ENCODE assay signal across 8 cellular contexts in the genomic region with DNA sequence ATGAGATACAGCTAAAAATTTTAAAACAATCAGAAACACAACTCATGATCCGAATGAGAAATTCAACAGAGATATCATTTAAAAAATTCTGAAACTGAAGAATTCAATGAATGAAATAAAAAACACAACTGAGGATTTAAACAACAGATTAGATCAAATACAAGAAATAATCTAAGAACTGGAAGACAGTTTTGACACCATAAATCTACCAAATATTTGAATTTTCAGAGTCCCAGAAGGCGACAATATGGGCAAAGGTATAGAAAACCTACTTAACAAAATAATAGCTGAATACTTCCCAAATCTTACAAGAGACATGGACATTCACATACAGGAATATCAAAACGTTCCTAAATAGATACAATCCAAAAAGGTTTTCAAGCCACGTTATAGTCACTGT.
"Had no signal": no experiment of that assay in that cellular context is flagged by ENCODE, and none has a peak within 500 bp of the region (broad histone marks: within the 10 kb centered on the region; RNA-seq: fewer than 3 reads in every experiment).

No MANE protein-coding gene starts in this region.

- H3K4me2 ChIP-seq: GM23338 had no signal

- H2AFZ ChIP-seq: GM23338 had no signal

- H3K27me3 Mint-ChIP-seq: IgD-negative memory B cell had no signal

- H3K4me3 Mint-ChIP-seq: GM23338, H9 had no signal

- H3K27ac Mint-ChIP-seq: GM23338, H9, IgD-negative memory B cell had no signal

- FAIRE-seq: H1, H54, HTR-8/SVneo had no signal

- H3K4me3 ChIP-seq: GM23338 had no signal

- DNase-seq: H9, HCEC 1CT, KBM-7 had no signal

- ATAC-seq: GM23338 had no signal
